In the genomic region with DNA sequence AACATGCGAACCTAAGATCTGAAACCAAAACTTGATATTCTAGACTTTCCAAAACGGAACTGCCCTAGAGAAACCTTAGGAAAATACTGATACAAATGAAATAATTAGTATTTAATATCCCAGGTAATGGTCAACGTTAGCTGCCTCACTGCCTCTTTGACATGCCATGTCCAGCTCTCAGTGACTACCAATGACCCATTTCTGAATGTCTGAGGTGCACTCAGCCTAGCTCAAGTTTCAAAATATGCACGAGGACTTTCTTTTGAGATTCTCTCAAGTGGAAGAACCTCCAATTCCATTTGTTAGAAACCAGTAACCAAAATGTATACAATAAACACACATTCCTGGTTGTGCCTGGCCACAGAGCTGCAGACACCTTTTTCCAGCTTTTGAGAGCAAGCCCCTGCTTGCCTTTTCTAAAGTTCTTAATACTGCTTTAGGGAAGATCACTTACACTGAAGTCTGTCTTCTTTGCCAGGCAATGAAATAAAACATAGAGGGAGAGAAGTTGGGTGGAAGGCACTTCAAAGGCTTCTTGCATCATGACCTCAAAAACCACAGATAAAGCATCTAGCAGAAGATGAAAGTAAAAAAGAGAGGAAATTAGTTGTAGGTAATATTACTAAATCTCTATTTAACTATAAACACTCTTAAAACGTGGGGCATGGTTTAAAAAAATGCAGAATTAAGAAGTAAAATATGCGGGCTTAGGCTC, we compare ENCODE assay signal across 10 cellular contexts.
DNase-seq lines count a peak whose midpoint lies in the region; ATAC-seq and TF ChIP-seq lines count a peak whose summit lies in the region.
"Had no signal": no experiment of that assay in that cellular context is flagged by ENCODE, and none has a peak within 500 bp of the region (broad histone marks: within the 10 kb centered on the region; RNA-seq: fewer than 3 reads in every experiment).

No MANE protein-coding gene starts in this region.

- H3K36me3 ChIP-seq in thyroid gland = no peaks in the 10 kb centered on the region

- no peak for TF ChIP-seq POLR2A in thyroid gland (IDR thresholded peaks at IDR 0.05)

- H3K27ac ChIP-seq in thyroid gland = peak overlapping the region in 2 of 3 donors; percentile 3 to 14
- H3K27ac ChIP-seq: cardiac muscle cell had no signal

- peaks cover 6 to 10% of the 10 kb centered on the region in 2 donors for H3K4me1 ChIP-seq in thyroid gland

- no peaks in the 10 kb centered on the region for H3K9me3 ChIP-seq in thyroid gland

- H3K27me3 ChIP-seq in thyroid gland = no peaks in the 10 kb centered on the region
- H3K27me3 ChIP-seq: cardiac muscle cell had no signal

- no peak for DNase-seq in activated T-cell treated with anti-CD3 and anti-CD28 coated beads, Interleukin-2, amount 50 U/mL, for 72 hours
- DNase-seq in activated T-cell treated with anti-CD3 and anti-CD28 coated beads, Interleukin-2, amount 50 U/mL, for 48 hours = no peak
- DNase-seq in NOMO-1 treated with DMSO at 0.1 percent for 48 hours (lab: John Stamatoyannopoulos, UW; ENCODE audit: unreplicated experiment) (peak; percentile 78), thyroid gland (peak; percentile 16 to 27), nucleus accumbens (lab: John Stamatoyannopoulos, UW) (no peak)
- no peak for DNase-seq in effector CD4-positive, alpha-beta T cell
- DNase-seq: HCEC 1CT had no signal

- H3K9me3 Mint-ChIP-seq in activated T-cell treated with anti-CD3 and anti-CD28 coated beads, Interleukin-2, amount 50 U/mL, for 72 hours = no peaks in the 10 kb centered on the region
- H3K9me3 Mint-ChIP-seq in brain = no peaks in the 10 kb centered on the region

- H3K4me3 ChIP-seq in thyroid gland (replicated peaks in 1 of 3) = no peak overlapping the region
- H3K4me3 ChIP-seq: cardiac muscle cell had no signal

- H3K27ac Mint-ChIP-seq in activated T-cell treated with anti-CD3 and anti-CD28 coated beads, Interleukin-2, amount 50 U/mL, for 72 hours = peak overlapping the region; percentile 22
- peak overlapping the region in 4 of 5 experiments; percentile 6 to 85 (median 46) for H3K27ac Mint-ChIP-seq in brain

- no peak for ATAC-seq in activated T-cell treated with anti-CD3 and anti-CD28 coated beads, Interleukin-2, amount 50 U/mL, for 72 hours (replicated peaks in 1 of 2)
- ATAC-seq in GM19351 (IDR thresholded peaks at IDR 0.05; ENCODE audit: unreplicated experiment) = no peak

- TF ChIP-seq CTCF in brain (conservative IDR thresholded peaks at IDR 0.05) = no peak
- no peak for TF ChIP-seq CTCF in thyroid gland (IDR thresholded peaks at IDR 0.05)

- H3K36me3 Mint-ChIP-seq in activated T-cell treated with anti-CD3 and anti-CD28 coated beads, Interleukin-2, amount 50 U/mL, for 72 hours (ENCODE audit: insufficient read depth in 2 of 2) = peaks cover 9 to 25% of the 10 kb centered on the region in 2 donors
- H3K36me3 Mint-ChIP-seq in brain = peaks cover 41% of the 10 kb centered on the region

- H3K4me3 Mint-ChIP-seq in activated T-cell treated with anti-CD3 and anti-CD28 coated beads, Interleukin-2, amount 50 U/mL, for 72 hours = peak overlapping the region in 1 of 2 donors; percentile 11
- no peak overlapping the region for H3K4me3 Mint-ChIP-seq in brain

- H3K27me3 Mint-ChIP-seq in activated T-cell treated with anti-CD3 and anti-CD28 coated beads, Interleukin-2, amount 50 U/mL, for 72 hours (ENCODE audit: low read depth) = no peaks in the 10 kb centered on the region
- no peaks in the 10 kb centered on the region for H3K27me3 Mint-ChIP-seq in brain

- WGBS in thyroid gland, 2 donors = 66 to 69% methylated on average over 6 of the region's 6 CpGs

- H3K4me1 Mint-ChIP-seq in activated T-cell treated with anti-CD3 and anti-CD28 coated beads, Interleukin-2, amount 50 U/mL, for 72 hours (ENCODE audit: low read depth) = peaks cover 36% of the 10 kb centered on the region
- peaks cover 22% of the 10 kb centered on the region for H3K4me1 Mint-ChIP-seq in brain

- intact Hi-C loops in thyroid gland (cut with DNase I) = no loop called here

Comparison
In these comparisons a context has a peak if more than half of its experiments do, and no peak if none do; other contexts are left out.
1. DNase-seq: peak in NOMO-1 treated with DMSO at 0.1 percent for 48 hours (single experiment) and thyroid gland (2 of 2); none in activated T-cell treated with anti-CD3 and anti-CD28 coated beads, Interleukin-2, amount 50 U/mL, for 72 hours (0 of 2), activated T-cell treated with anti-CD3 and anti-CD28 coated beads, Interleukin-2, amount 50 U/mL, for 48 hours (0 of 2), nucleus accumbens (0 of 56) and effector CD4-positive, alpha-beta T cell (single experiment).